ENCODE assay signal across 8 cellular contexts in the genomic region with DNA sequence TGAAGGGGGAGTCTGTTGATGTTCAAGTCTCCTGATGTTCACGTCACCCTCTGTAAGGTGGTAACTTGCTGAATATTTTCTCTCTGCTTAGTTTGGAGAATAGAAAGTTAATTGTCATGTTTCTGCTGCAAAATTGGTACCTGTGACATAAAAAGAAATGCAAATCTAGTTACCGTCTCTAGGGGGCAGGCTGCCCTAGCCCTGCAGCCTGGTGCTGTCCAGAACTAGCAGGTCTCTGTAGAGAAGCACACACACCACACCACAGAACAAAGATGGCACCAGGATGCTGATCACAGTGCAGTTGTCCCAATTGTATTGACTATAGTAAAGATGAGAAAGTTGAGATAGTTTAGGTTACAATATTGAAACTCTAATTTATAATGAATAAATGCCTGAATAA. TPM values are rescaled to one million over a fixed set of nuclear protein-coding genes. Genes with fewer than 3 reads are reported as not detected.
A peak's percentile ranks its signal among the peaks of the same experiment; 100 is the strongest.
DNase-seq lines count a peak whose midpoint lies in the region; ATAC-seq and TF ChIP-seq lines count a peak whose summit lies in the region.

No MANE protein-coding gene starts in this region.

- TF ChIP-seq EP300 in ovary (IDR thresholded peaks at IDR 0.05) = no peak

- TF ChIP-seq POLR2A in spleen (IDR thresholded peaks at IDR 0.05) (no peak), ovary (IDR thresholded peaks at IDR 0.05) (no peak)

- H3K9me3 ChIP-seq in RWPE2 (ENCODE audit: severe bottlenecking) (no peaks in the 10 kb centered on the region), spleen (no peaks in the 10 kb centered on the region), ovary (no peaks in the 10 kb centered on the region)

- intact Hi-C loops in spleen (cut with DNase I; ENCODE audit: low total_unique reads) = no loop called here
- intact Hi-C loops in ovary (cut with DNase I) = no loop called here

- H3K4me1 ChIP-seq in RWPE2 (ENCODE audit: insufficient read depth, poor library complexity, severe bottlenecking) (no peaks in the 10 kb centered on the region), spleen (no peaks in the 10 kb centered on the region), ovary (ENCODE audit: insufficient read depth) (no peaks in the 10 kb centered on the region)

- no peaks in the 10 kb centered on the region for H3K27me3 ChIP-seq in HL-60 (ENCODE audit: insufficient read depth, poor library complexity, severe bottlenecking)
- no peaks in the 10 kb centered on the region for H3K27me3 ChIP-seq in RWPE2 (ENCODE audit: insufficient read depth, poor library complexity, severe bottlenecking)
- H3K27me3 ChIP-seq in spleen (replicated peaks in 1 of 7) = no peaks in the 10 kb centered on the region
- H3K27me3 ChIP-seq in ovary = no peaks in the 10 kb centered on the region

- 18 to 37% (median 29%) methylated on average over 2 of the region's 2 CpGs for WGBS in spleen, 5 donors
- WGBS in ovary, 3 donors = 16 to 25% (median 17%) methylated on average over 2 of the region's 2 CpGs

- ATAC-seq in GM18907 (IDR thresholded peaks at IDR 0.05; ENCODE audit: unreplicated experiment) (peak; percentile 77), RWPE2 (ENCODE audit: low read depth) (peak; percentile 31; the same call in 1 of the 3 replicates)

- DNase-seq in COLO829 (ENCODE audit: low spot score) = peak; percentile 50
- peak in 1 of 2 experiments; percentile 21 for DNase-seq in HL-60 (ENCODE audit: low read depth in 1 of 2, low spot score in 1 of 2)
- DNase-seq in RWPE2 (ENCODE audit: low spot score) = no peak
- peak; percentile 48 for DNase-seq in fibroblast of mammary gland (ENCODE audit: low read depth)
- no peak for DNase-seq in spleen
- DNase-seq in stimulated activated CD8-positive, alpha-beta memory T cell treated with anti-CD3 and anti-CD28 coated beads, Interleukin-4, amount 100 ng/mL, for 48 hours = no peak
- no peak for DNase-seq in ovary

- H3K36me3 ChIP-seq in RWPE2 (ENCODE audit: low read depth) = no peaks in the 10 kb centered on the region
- H3K36me3 ChIP-seq in spleen = no peaks in the 10 kb centered on the region
- H3K36me3 ChIP-seq in ovary = no peaks in the 10 kb centered on the region

- H3K4me3 ChIP-seq in HL-60 (replicated peaks; ENCODE audit: insufficient read depth, low read length) (no peak overlapping the region), RWPE2 (ENCODE audit: severe bottlenecking) (no peak overlapping the region), fibroblast of mammary gland (ENCODE audit: control insufficient read depth, low read depth, low read length) (no peak overlapping the region), spleen (no peak overlapping the region), ovary (no peak overlapping the region)

- peak; percentile 67 for TF ChIP-seq CTCF in HL-60 (IDR thresholded peaks at IDR 0.05; ENCODE audit: insufficient read depth, low read length)
- peak; percentile 50 for TF ChIP-seq CTCF in RWPE2 (IDR thresholded peaks at IDR 0.05; ENCODE audit: poor library complexity, severe bottlenecking)
- peak; percentile 79 for TF ChIP-seq CTCF in fibroblast of mammary gland (conservative IDR thresholded peaks at IDR 0.05; ENCODE audit: control insufficient read depth, insufficient read depth, low read depth, low read length)
- peak in 7 of 11 experiments; percentile 9 to 53 (median 44) for TF ChIP-seq CTCF in spleen (IDR thresholded peaks at IDR 0.05 in 8 of 11, conservative IDR thresholded peaks at IDR 0.05 in 3 of 11)
- TF ChIP-seq CTCF in ovary (IDR thresholded peaks at IDR 0.05) = no peak

- H3K27ac ChIP-seq in HL-60 (replicated peaks) (no peak overlapping the region), RWPE2 (ENCODE audit: poor library complexity, severe bottlenecking) (no peak overlapping the region), spleen (no peak overlapping the region), ovary (no peak overlapping the region)

RNA-seq across cellular contexts. Expression of gene SLC9A4, which starts 47.0 kb away (rescaled TPM):
- total RNA-seq in spleen = under 1 TPM in 1 of 7 donors, not detected in 6; 0.10 TPM
- not detected for polyA plus RNA-seq in spleen
- under 1 TPM in 4 of 7 donors, not detected in 3; 0.10 to 0.13 (median 0.11) TPM for total RNA-seq in ovary
- polyA plus RNA-seq in ovary = not detected

Comparison
In these comparisons a context has a peak if more than half of its experiments do, and no peak if none do; other contexts are left out.
1. DNase-seq: peak in COLO829 (single experiment) and fibroblast of mammary gland (single experiment); none in RWPE2 (single experiment), spleen (single experiment), stimulated activated CD8-positive, alpha-beta memory T cell treated with anti-CD3 and anti-CD28 coated beads, Interleukin-4, amount 100 ng/mL, for 48 hours (single experiment) and ovary (0 of 5).
2. CTCF ChIP-seq: peak in HL-60 (single experiment), RWPE2 (single experiment), fibroblast of mammary gland (single experiment) and spleen (7 of 11); none in ovary (0 of 3).